16 cellular contexts compared by ENCODE assay signal in genomic region chr2:120624738-120625446, GRCh38.
DNase-seq lines count a peak whose midpoint lies in the region; ATAC-seq and TF ChIP-seq lines count a peak whose summit lies in the region.
"Had no signal": no experiment of that assay in that cellular context is flagged by ENCODE, and none has a peak within 500 bp of the region (broad histone marks: within the 10 kb centered on the region; RNA-seq: fewer than 3 reads in every experiment).

No MANE protein-coding gene starts in this region.

- H3K9me3 Mint-ChIP-seq in activated T-cell treated with anti-CD3 and anti-CD28 coated beads, Interleukin-2, amount 50 U/mL, for 24 hours: no peaks in the 10 kb centered on the region

- peaks cover 39% of the 10 kb centered on the region for H3K27me3 Mint-ChIP-seq in T-helper 17 cell
- peaks cover 2% of the 10 kb centered on the region for H3K27me3 Mint-ChIP-seq in activated T-cell treated with anti-CD3 and anti-CD28 coated beads, Interleukin-2, amount 50 U/mL, for 24 hours

- peaks cover 47 to 61% of the 10 kb centered on the region in 2 donors for H3K4me1 ChIP-seq in thyroid gland
- H3K4me1 ChIP-seq in heart right ventricle: no peaks in the 10 kb centered on the region
- H3K4me1 ChIP-seq: HAP-1, SJCRH30 had no signal

- H3K4me3 Mint-ChIP-seq in T-helper 17 cell: no peak overlapping the region
- H3K4me3 Mint-ChIP-seq in activated T-cell treated with anti-CD3 and anti-CD28 coated beads, Interleukin-2, amount 50 U/mL, for 24 hours: no peak overlapping the region
- H3K4me3 Mint-ChIP-seq: CD4-positive, CD25-positive, alpha-beta regulatory T cell had no signal

- 75 to 81% methylated on average over 15 of the region's 15 CpGs for WGBS in thyroid gland, 2 donors
- WGBS in heart right ventricle, 2 donors: 80 to 88% methylated on average over 15 of the region's 15 CpGs

- H3K9me3 ChIP-seq in T-helper 17 cell (ENCODE audit: control insufficient read depth, low read length, poor library complexity, severe bottlenecking) (no peaks in the 10 kb centered on the region), thyroid gland (no peaks in the 10 kb centered on the region), heart right ventricle (peaks cover 0 to 9% (median 0%) of the 10 kb centered on the region in 11 donors)
- H3K9me3 ChIP-seq: HAP-1, SJCRH30 had no signal

- H3K27me3 ChIP-seq in H7 (ENCODE audit: control insufficient read depth, insufficient read depth, low read length): no peaks in the 10 kb centered on the region; the same call in 1 of the 2 replicates
- H3K27me3 ChIP-seq in thyroid gland: no peaks in the 10 kb centered on the region
- H3K27me3 ChIP-seq in heart right ventricle: peaks cover 0 to 17% (median 7%) of the 10 kb centered on the region in 7 donors
- H3K27me3 ChIP-seq: SJCRH30 had no signal

- no peak for ATAC-seq in T-helper 17 cell
- ATAC-seq in heart right ventricle: no peak

- H3K27ac ChIP-seq in thyroid gland (peak overlapping the region; percentile 71 to 87 (median 79)), heart right ventricle (no peak overlapping the region)
- H3K27ac ChIP-seq: SJCRH30 had no signal

- H3K4me3 ChIP-seq in H7 (ENCODE audit: insufficient read depth, low read depth, low read length): no peak overlapping the region
- no peak overlapping the region for H3K4me3 ChIP-seq in thyroid gland (replicated peaks in 1 of 3)
- no peak overlapping the region for H3K4me3 ChIP-seq in heart right ventricle
- H3K4me3 ChIP-seq: HAP-1, SJCRH30 had no signal

- no peaks in the 10 kb centered on the region for H3K36me3 ChIP-seq in H7 (replicated peaks; ENCODE audit: control insufficient read depth, insufficient read depth, low read length)
- H3K36me3 ChIP-seq in thyroid gland: no peaks in the 10 kb centered on the region
- H3K36me3 ChIP-seq in heart right ventricle: no peaks in the 10 kb centered on the region
- H3K36me3 ChIP-seq: HAP-1, SJCRH30 had no signal

- H3K4me1 Mint-ChIP-seq in T-helper 17 cell: no peaks in the 10 kb centered on the region
- H3K4me1 Mint-ChIP-seq in activated T-cell treated with anti-CD3 and anti-CD28 coated beads, Interleukin-2, amount 50 U/mL, for 24 hours (ENCODE audit: low read depth): no peaks in the 10 kb centered on the region
- H3K4me1 Mint-ChIP-seq: CD4-positive, CD25-positive, alpha-beta regulatory T cell had no signal

- peak overlapping the region; percentile 34 for H3K27ac Mint-ChIP-seq in T-helper 17 cell
- no peak overlapping the region for H3K27ac Mint-ChIP-seq in activated T-cell treated with anti-CD3 and anti-CD28 coated beads, Interleukin-2, amount 50 U/mL, for 24 hours
- H3K27ac Mint-ChIP-seq: CD4-positive, CD25-positive, alpha-beta regulatory T cell had no signal

- TF ChIP-seq CTCF in thyroid gland (IDR thresholded peaks at IDR 0.05) (no peak), heart right ventricle (IDR thresholded peaks at IDR 0.05) (no peak)

- intact Hi-C loops in thyroid gland (cut with DNase I) (no loop called here), heart right ventricle (cut with DNase I) (no loop called here)

- peak; percentile 45 for DNase-seq in H7
- no peak for DNase-seq in T-helper 17 cell
- peak; percentile 82 for DNase-seq in mesenteric fat pad (ENCODE audit: low spot score)
- peak; percentile 35 to 37 for DNase-seq in thyroid gland
- no peak for DNase-seq in activated T-cell treated with anti-CD3 and anti-CD28 coated beads, Interleukin-2, amount 50 U/mL, for 24 hours
- DNase-seq in HK-2 (ENCODE audit: unreplicated experiment): no peak
- DNase-seq in heart right ventricle: no peak
- DNase-seq: ACHN; AML-193; CD4-positive, CD25-positive, alpha-beta regulatory T cell; DMS79; KG1; NCI-H1436 treated with DMSO at 0.1 percent for 48 hours; NCI-H2171 treated with DMSO at 0.1 percent for 48 hours; SJCRH30 had no signal

- H3K36me3 Mint-ChIP-seq in T-helper 17 cell (ENCODE audit: low read depth): no peaks in the 10 kb centered on the region
- H3K36me3 Mint-ChIP-seq in activated T-cell treated with anti-CD3 and anti-CD28 coated beads, Interleukin-2, amount 50 U/mL, for 24 hours (ENCODE audit: low read depth): no peaks in the 10 kb centered on the region
- H3K36me3 Mint-ChIP-seq: CD4-positive, CD25-positive, alpha-beta regulatory T cell had no signal

- TF ChIP-seq POLR2A in thyroid gland (IDR thresholded peaks at IDR 0.05): no peak

Comparison
In these comparisons a context has a peak if more than half of its experiments do, and no peak if none do; other contexts are left out.
1. DNase-seq: peak in H7 (single experiment), mesenteric fat pad (single experiment) and thyroid gland (2 of 2); none in T-helper 17 cell (0 of 3), activated T-cell treated with anti-CD3 and anti-CD28 coated beads, Interleukin-2, amount 50 U/mL, for 24 hours (single experiment), HK-2 (single experiment) and heart right ventricle (0 of 2).
2. H3K27ac ChIP-seq: peak in thyroid gland (3 of 3); none in heart right ventricle (0 of 10).